Comparison of ENCODE assay signal across 8 cellular contexts in genomic region chr12:7959278-7960063, GRCh38. TPM values are rescaled to one million over a fixed set of nuclear protein-coding genes. Genes with fewer than 3 reads are reported as not detected.
DNase-seq lines count a peak whose midpoint lies in the region; ATAC-seq and TF ChIP-seq lines count a peak whose summit lies in the region.

No MANE protein-coding gene starts in this region.

- H2AFZ ChIP-seq in OCI-LY7 (ENCODE audit: low read length) = peak overlapping the region; percentile 92

- H3K4me3 Mint-ChIP-seq in activated naive CD4-positive, alpha-beta T cell treated with anti-CD3 and anti-CD28 coated beads for 36 hours = peak overlapping the region; percentile 86

- peak overlapping the region; percentile 81 to 100 (median 96) for H3K27ac ChIP-seq in BLaER1 treated with 17β-estradiol and CSF1 and Interleukin-3, amounts not matched to agents 10 nM and 100 nM
- H3K27ac ChIP-seq in OCI-LY7 (ENCODE audit: low read depth, low read length, poor library complexity, severe bottlenecking) (peak overlapping the region; percentile 26), liver (ENCODE audit: low read depth in 1 of 2, low read length in 2 of 2) (peak overlapping the region; percentile 9 to 23), vagina (peak overlapping the region; percentile 75)

- H3K9me3 Mint-ChIP-seq in activated naive CD4-positive, alpha-beta T cell treated with anti-CD3 and anti-CD28 coated beads for 36 hours = no peaks in the 10 kb centered on the region

- peak overlapping the region; percentile 82 to 98 (median 92) for H3K4me2 ChIP-seq in BLaER1 treated with 17β-estradiol and CSF1 and Interleukin-3, amounts not matched to agents 10 nM and 100 nM
- peak overlapping the region; percentile 70 for H3K4me2 ChIP-seq in OCI-LY7 (ENCODE audit: low read length)

- no peaks in the 10 kb centered on the region for H3K36me3 Mint-ChIP-seq in activated naive CD4-positive, alpha-beta T cell treated with anti-CD3 and anti-CD28 coated beads for 36 hours (ENCODE audit: low read depth)

- TF ChIP-seq CTCF in OCI-LY7 (conservative IDR thresholded peaks at IDR 0.05; ENCODE audit: low read length) (no peak), liver (IDR thresholded peaks at IDR 0.05; ENCODE audit: low read depth, low read length, missing input control) (no peak), vagina (IDR thresholded peaks at IDR 0.05) (no peak)

- H3K79me2 ChIP-seq in OCI-LY7 (ENCODE audit: insufficient read depth, low read depth, low read length) = no peaks in the 10 kb centered on the region; the same call in 1 of the 2 replicates

- H3K27me3 ChIP-seq in BLaER1 treated with 17β-estradiol and CSF1 and Interleukin-3, amounts not matched to agents 10 nM and 100 nM = no peaks in the 10 kb centered on the region
- H3K27me3 ChIP-seq in liver (ENCODE audit: control insufficient read depth in 4 of 4, insufficient read depth in 4 of 4, low read length in 3 of 4) (peaks cover 0 to 2% (median 0%) of the 10 kb centered on the region in 4 donors), vagina (no peaks in the 10 kb centered on the region)

- no peaks in the 10 kb centered on the region for H3K9me2 ChIP-seq in OCI-LY7 (ENCODE audit: insufficient read depth, low read length)

- H3K36me3 ChIP-seq in BLaER1 treated with 17β-estradiol and CSF1 and Interleukin-3, amounts not matched to agents 10 nM and 100 nM = peaks cover 0 to 11% (median 1%) of the 10 kb centered on the region in 11 experiments; a peak in 5 of 22 replicates
- H3K36me3 ChIP-seq in OCI-LY7 (ENCODE audit: insufficient read depth, low read length) = no peaks in the 10 kb centered on the region
- no peaks in the 10 kb centered on the region for H3K36me3 ChIP-seq in liver (ENCODE audit: control insufficient read depth in 4 of 4, insufficient read depth in 3 of 4, low read depth in 1 of 4, low read length in 3 of 4)
- H3K36me3 ChIP-seq in vagina = no peaks in the 10 kb centered on the region

- peak; percentile 47 for ATAC-seq in GM21528 (IDR thresholded peaks at IDR 0.05; ENCODE audit: low FRiP score, unreplicated experiment)
- no peak for ATAC-seq in HG03175 (IDR thresholded peaks at IDR 0.05; ENCODE audit: unreplicated experiment)

- DNase-seq in OCI-LY7 (ENCODE audit: low spot score) (peak; percentile 57), vagina (ENCODE audit: extremely low spot score in 2 of 2) (no peak), NCI-H187 (lab: John Stamatoyannopoulos, UW) (no peak)
- peak; percentile 68 for DNase-seq in activated naive CD4-positive, alpha-beta T cell treated with anti-CD3 and anti-CD28 coated beads for 36 hours

- peak overlapping the region; percentile 93 for H3K27ac Mint-ChIP-seq in activated naive CD4-positive, alpha-beta T cell treated with anti-CD3 and anti-CD28 coated beads for 36 hours

- peak overlapping the region; percentile 82 to 92 (median 87) for H3K9ac ChIP-seq in BLaER1 treated with 17β-estradiol and CSF1 and Interleukin-3, amounts not matched to agents 10 nM and 100 nM
- peak overlapping the region in 1 of 2 donors; percentile 64 for H3K9ac ChIP-seq in liver (ENCODE audit: low read depth in 1 of 2, low read length in 2 of 2)

- no peaks in the 10 kb centered on the region for H4K20me1 ChIP-seq in BLaER1 treated with 17β-estradiol and CSF1 and Interleukin-3, amounts not matched to agents 10 nM and 100 nM
- no peaks in the 10 kb centered on the region for H4K20me1 ChIP-seq in OCI-LY7 (ENCODE audit: insufficient read depth, low read length)

- CTCF ChIA-PET in OCI-LY7 (lab: Charles Lee; ENCODE audit: unreplicated experiment) = interaction anchor here (2.8 kb wide), 2 partner anchors 22 to 26 kb away, joined by 15 to 17 read pairs; partner anchors contain the start of gene SLC2A3
- CTCF ChIA-PET in activated naive CD4-positive, alpha-beta T cell treated with anti-CD3 and anti-CD28 coated beads for 36 hours (lab: Charles Lee) = interaction anchor here (0.6 to 6.9 kb wide), 5 partner anchors 12 to 96 kb away, joined by 3 to 114 read pairs (median 17); partner anchors contain the start of gene SLC2A3

- peaks cover 37% of the 10 kb centered on the region for H3K4me1 Mint-ChIP-seq in activated naive CD4-positive, alpha-beta T cell treated with anti-CD3 and anti-CD28 coated beads for 36 hours (ENCODE audit: low read depth)

- H3K4me3 ChIP-seq in BLaER1 treated with 17β-estradiol and CSF1 and Interleukin-3, amounts not matched to agents 10 nM and 100 nM = peak overlapping the region; percentile 60 to 75 (median 64)
- H3K4me3 ChIP-seq in OCI-LY7 (ENCODE audit: low read depth, low read length, poor library complexity, severe bottlenecking) (peak overlapping the region; percentile 71), liver (ENCODE audit: low read depth in 1 of 3, low read length in 3 of 3) (no peak overlapping the region), vagina (peak overlapping the region in 1 of 2 donors; percentile 53)

- POLR2A ChIA-PET in OCI-LY7 (lab: Charles Lee) = interaction anchor here (0.6 to 6.5 kb wide), 11 partner anchors 8 to 318 kb away, joined by 3 to 109 read pairs (median 5); partner anchors contain the start of gene SLC2A3

- TF ChIP-seq POLR2A in vagina (IDR thresholded peaks at IDR 0.05) = no peak

- H3K4me1 ChIP-seq in BLaER1 treated with 17β-estradiol and CSF1 and Interleukin-3, amounts not matched to agents 10 nM and 100 nM = peaks cover 58 to 67% (median 61%) of the 10 kb centered on the region in 10 experiments
- H3K4me1 ChIP-seq in OCI-LY7 (ENCODE audit: insufficient read depth, low read length, poor library complexity, severe bottlenecking) = peaks cover 31% of the 10 kb centered on the region
- no peaks in the 10 kb centered on the region for H3K4me1 ChIP-seq in liver (ENCODE audit: control insufficient read depth in 4 of 4, insufficient read depth in 4 of 4, low read length in 3 of 4)
- peaks cover 11% of the 10 kb centered on the region for H3K4me1 ChIP-seq in vagina

- no peaks in the 10 kb centered on the region for H3K27me3 Mint-ChIP-seq in activated naive CD4-positive, alpha-beta T cell treated with anti-CD3 and anti-CD28 coated beads for 36 hours (ENCODE audit: low read depth)

- 51% methylated on average over 5 of the region's 5 CpGs for WGBS in liver

- TF ChIP-seq RAD21 in liver (IDR thresholded peaks at IDR 0.05) = no peak

- H3K9me3 ChIP-seq in BLaER1 treated with 17β-estradiol and CSF1 and Interleukin-3, amounts not matched to agents 10 nM and 100 nM (replicated peaks in 1 of 11) = peaks cover 0 to 12% (median 5%) of the 10 kb centered on the region in 11 experiments; a peak in 7 of 22 replicates
- no peaks in the 10 kb centered on the region for H3K9me3 ChIP-seq in OCI-LY7 (ENCODE audit: low read length)
- H3K9me3 ChIP-seq in liver (ENCODE audit: control insufficient read depth in 4 of 4, low read length in 3 of 4) = no peaks in the 10 kb centered on the region
- H3K9me3 ChIP-seq in vagina = no peaks in the 10 kb centered on the region

- no TSS peak for BruUV-seq in OCI-LY7 (replicated peaks; lab: Mats Ljungman, UMichigan)

- intact Hi-C loops in OCI-LY7 (cut with micrococcal nuclease; ENCODE audit: unreplicated experiment) = loop anchor here (1.0 kb wide), 2 partner anchors 23 to 36 kb away; partner anchors contain the start of gene SLC2A3
- intact Hi-C loops in activated naive CD4-positive, alpha-beta T cell treated with anti-CD3 and anti-CD28 coated beads for 36 hours (cut with micrococcal nuclease) = loop anchor here (1.0 kb wide), 7 partner anchors 11 to 123 kb away; partner anchors contain the start of genes NECAP1 and SLC2A3
- intact Hi-C loops in vagina (cut with DNase I) = no loop called here

TF ChIP-seq in liver, 16 proteins besides CTCF, POLR2A, EP300 and RAD21 (continues in another document):
- no peak for TF ChIP-seq ZBTB33 (IDR thresholded peaks at IDR 0.05)
- TF ChIP-seq ATF3 (IDR thresholded peaks at IDR 0.05) = no peak
- TF ChIP-seq GABPA (IDR thresholded peaks at IDR 0.05 in 1 of 2, conservative IDR thresholded peaks at IDR 0.05 in 1 of 2) = no peak

RNA-seq across cellular contexts. Expression of gene SLC2A3, which starts 23.5 kb away (rescaled TPM):
- 3.7 and 3.9 TPM in 2 replicates for total RNA-seq in OCI-LY7 (2014; rRNA removed; shearing (Covaris generic))
- total RNA-seq in OCI-LY7 (2022) (16.3 and 17.9 TPM in 2 replicates), liver (10 to 100 TPM; 10.9 to 20.6 TPM), vagina (71.7 TPM)
- total RNA-seq in activated naive CD4-positive, alpha-beta T cell treated with anti-CD3 and anti-CD28 coated beads for 36 hours = 100 to 1,000 TPM; 392 to 394 TPM
- 1 to 10 TPM; 2.1 to 3.2 TPM for polyA plus RNA-seq in liver

Comparison
In these comparisons a context has a peak if more than half of its experiments do, and no peak if none do; other contexts are left out.
1. H3K27ac ChIP-seq: peak in every context shown above with its lines; median percentile 96 in BLaER1 treated with 17β-estradiol and CSF1 and Interleukin-3, amounts not matched to agents 10 nM and 100 nM; 75 in vagina; 26 in OCI-LY7; 16 in liver.
2. H3K4me3 ChIP-seq: peak in BLaER1 treated with 17β-estradiol and CSF1 and Interleukin-3, amounts not matched to agents 10 nM and 100 nM (10 of 10) and OCI-LY7 (single experiment); none in liver (0 of 3).
3. DNase-seq: peak in OCI-LY7 (single experiment) and activated naive CD4-positive, alpha-beta T cell treated with anti-CD3 and anti-CD28 coated beads for 36 hours (single experiment); none in vagina (0 of 2) and NCI-H187 (0 of 2).